ENCODE assay signal across 1 cellular context in genomic region chr1:41642922-41643321, GRCh38.
TF ChIP-seq lines count a peak whose summit lies in the region.

No MANE protein-coding gene starts in this region.

TF ChIP-seq in HepG2, 621 proteins besides CTCF, POLR2A, EP300 and RAD21 (continued from another document):
- TF ChIP-seq ZSCAN30 (CRISPR knock-in tag; IDR thresholded peaks at IDR 0.05) (no peak), ZMYM3 (CRISPR knock-in tag; IDR thresholded peaks at IDR 0.05) (no peak), ZNF639 (CRISPR knock-in tag; conservative IDR thresholded peaks at IDR 0.05) (no peak), ZNF572 (CRISPR knock-in tag; IDR thresholded peaks at IDR 0.05) (no peak), ZUFSP (CRISPR knock-in tag; IDR thresholded peaks at IDR 0.05; ENCODE audit: borderline replicate concordance) (no peak), ZSCAN20 (CRISPR knock-in tag; IDR thresholded peaks at IDR 0.05; ENCODE audit: borderline replicate concordance) (no peak), TP53 (CRISPR knock-in tag; conservative IDR thresholded peaks at IDR 0.05) (no peak)
